36 cellular contexts compared by ENCODE assay signal in the genomic region with DNA sequence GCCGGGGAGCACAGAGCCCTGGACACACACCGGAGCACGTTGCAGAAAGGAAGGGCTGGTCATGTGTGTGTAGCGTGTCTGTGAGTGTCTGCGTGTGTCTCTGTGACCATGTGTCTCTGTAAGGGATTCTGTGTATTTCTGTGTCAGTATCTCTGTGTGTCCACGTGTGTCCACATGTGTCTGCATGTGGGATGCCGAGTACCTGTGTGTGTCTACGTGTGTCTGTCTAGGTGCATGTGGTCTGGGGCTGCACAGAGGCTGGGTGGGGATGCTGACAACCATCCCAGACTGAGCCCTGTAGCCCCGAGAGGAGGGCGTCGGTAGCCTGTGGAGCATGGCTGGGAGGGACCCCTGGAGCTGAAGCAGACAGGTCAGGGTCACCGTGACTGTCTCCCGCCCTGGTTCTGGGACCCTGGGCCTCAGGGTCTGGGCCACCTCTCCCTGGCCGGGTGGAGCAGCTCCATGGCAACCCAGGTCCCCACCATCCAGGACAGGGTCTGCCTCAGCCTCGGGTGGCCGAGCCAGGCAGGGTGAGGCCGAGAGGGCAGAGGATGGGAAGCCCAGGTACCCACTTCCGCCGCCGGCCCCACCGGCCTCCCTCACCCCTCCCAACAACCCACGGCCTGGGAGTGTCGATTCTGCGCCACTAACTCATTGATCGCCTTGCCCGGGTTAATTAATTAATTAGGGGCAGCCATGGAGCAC.
"Had no signal": no experiment of that assay in that cellular context is flagged by ENCODE, and none has a peak within 500 bp of the region (broad histone marks: within the 10 kb centered on the region; RNA-seq: fewer than 3 reads in every experiment).

No MANE protein-coding gene starts in this region.

- FAIRE-seq: bronchial epithelial cell, TTC549 had no signal

- H3K9me3 Mint-ChIP-seq: activated CD4-positive, alpha-beta memory T cell treated with anti-CD3 and anti-CD28 coated beads, Interleukin-2, amount 10 ng/mL, durations not matched to agents 7 days and 5 days; activated CD4-positive, alpha-beta T cell treated with anti-CD3 and anti-CD28 coated beads, Interleukin-2, amount 10 ng/mL, durations not matched to agents 24 days and 14 days; activated naive CD4-positive, alpha-beta T cell treated with anti-CD3 and anti-CD28 coated beads, Interleukin-2, amount 50 U/mL, for 24 hours; activated naive CD8-positive, alpha-beta T cell treated with anti-CD3 and anti-CD28 coated beads, Interleukin-2, amount 10 ng/mL, durations not matched to agents 7 days and 5 days; activated naive CD8-positive, alpha-beta T cell treated with anti-CD3 and anti-CD28 coated beads, Interleukin-2, amount 50 U/mL, for 24 hours; activated T-cell treated with anti-CD3 and anti-CD28 coated beads, Interleukin-2, amount 50 U/mL, for 24 hours; activated T-helper 2 cell treated with anti-CD3 and anti-CD28 coated beads, Interferon-gamma antibody, Interleukin-2, Interleukin-4, amounts not matched to agents 10 μg/mL and 5 μg/mL and 100 μg/mL, durations not matched to agents 14 hours and 24 hours and 36 hours; brain; central memory CD8-positive, alpha-beta T cell; T-helper 1 cell treated with Interleukin-12 subunit alpha and Interleukin-12 subunit beta and Interleukin-4 antibody, amounts not matched to agents 30 μg/mL and 1 μg/mL, for 36 hours; T-helper 2 cell treated with Interferon-gamma antibody and Interleukin-4, amounts not matched to agents 5 μg/mL and 100 μg/mL, for 36 hours had no signal

- H3K4me3 Mint-ChIP-seq: activated CD4-positive, alpha-beta memory T cell treated with anti-CD3 and anti-CD28 coated beads, Interleukin-2, amount 10 ng/mL, durations not matched to agents 7 days and 5 days; activated CD4-positive, alpha-beta T cell treated with anti-CD3 and anti-CD28 coated beads, Interleukin-2, amount 10 ng/mL, durations not matched to agents 24 days and 14 days; activated CD8-positive, alpha-beta memory T cell treated with anti-CD3 and anti-CD28 coated beads, Interleukin-2, amount 10 ng/mL, durations not matched to agents 7 days and 5 days; activated CD8-positive, alpha-beta T cell treated with anti-CD3 and anti-CD28 coated beads, Interleukin-2, amount 10 ng/mL, durations not matched to agents 7 days and 5 days; activated naive CD4-positive, alpha-beta T cell treated with anti-CD3 and anti-CD28 coated beads, Interleukin-2, amount 10 ng/mL, durations not matched to agents 7 days and 5 days; activated naive CD4-positive, alpha-beta T cell treated with anti-CD3 and anti-CD28 coated beads, Interleukin-2, amount 50 U/mL, for 24 hours; activated naive CD8-positive, alpha-beta T cell; activated naive CD8-positive, alpha-beta T cell treated with anti-CD3 and anti-CD28 coated beads, Interleukin-2, amount 10 ng/mL, durations not matched to agents 7 days and 5 days; activated naive CD8-positive, alpha-beta T cell treated with anti-CD3 and anti-CD28 coated beads, Interleukin-2, amount 50 U/mL, for 24 hours; activated T-cell treated with anti-CD3 and anti-CD28 coated beads, Interleukin-2, amount 50 U/mL, for 24 hours; brain; central memory CD8-positive, alpha-beta T cell; T-helper 1 cell treated with Interleukin-12 subunit alpha and Interleukin-12 subunit beta and Interleukin-4 antibody, amounts not matched to agents 30 μg/mL and 1 μg/mL, for 36 hours; T-helper 2 cell treated with Interferon-gamma antibody and Interleukin-4, amounts not matched to agents 5 μg/mL and 100 μg/mL, for 36 hours had no signal

- DNase-seq: activated CD4-positive, alpha-beta memory T cell treated with anti-CD3 and anti-CD28 coated beads, Interleukin-2, amount 10 ng/mL, durations not matched to agents 7 days and 5 days; activated CD4-positive, alpha-beta T cell treated with anti-CD3 and anti-CD28 coated beads for 4 hours; activated CD4-positive, alpha-beta T cell treated with anti-CD3 and anti-CD28 coated beads, Interleukin-2, amount 10 ng/mL, durations not matched to agents 24 days and 14 days; activated CD4-positive, alpha-beta T cell treated with anti-CD3 and anti-CD28 coated beads, Interleukin-2, amount 50 U/mL, for 48 hours; activated CD4-positive, CD25-positive, alpha-beta regulatory T cell; activated CD8-positive, alpha-beta memory T cell treated with anti-CD3 and anti-CD28 coated beads for 24 hours; activated CD8-positive, alpha-beta memory T cell treated with anti-CD3 and anti-CD28 coated beads, Interleukin-2, amount 10 ng/mL, durations not matched to agents 7 days and 5 days; activated CD8-positive, alpha-beta memory T cell treated with anti-CD3 and anti-CD28 coated beads, Interleukin-2, amount 50 U/mL, for 48 hours; activated CD8-positive, alpha-beta T cell treated with anti-CD3 and anti-CD28 coated beads, Interleukin-2, amount 10 ng/mL, durations not matched to agents 7 days and 5 days; activated effector memory CD4-positive, alpha-beta T cell treated with Interleukin-2 at 50 U/mL for 16 hours; activated gamma-delta T cell; activated naive CD4-positive, alpha-beta T cell treated with anti-CD3 and anti-CD28 coated beads, Interleukin-2, amount 10 ng/mL, durations not matched to agents 7 days and 5 days; activated naive CD4-positive, alpha-beta T cell treated with Interleukin-2 at 50 U/mL for 16 hours; activated naive CD8-positive, alpha-beta T cell treated with anti-CD3 and anti-CD28 coated beads, Interleukin-2, amount 10 ng/mL, durations not matched to agents 7 days and 5 days; activated naive CD8-positive, alpha-beta T cell treated with anti-CD3 and anti-CD28 coated beads, Interleukin-2, amount 50 U/mL, for 24 hours; activated T-cell treated with anti-CD3 and anti-CD28 coated beads, Interleukin-2, amount 50 U/mL, for 24 hours; activated T-cell treated with anti-CD3 and anti-CD28 coated beads, Interleukin-2, amount 50 U/mL, for 48 hours; amygdala; anterior cingulate cortex; caudate nucleus; cerebellar nuclear complex; T-helper 2 cell; T-helper 9 cell had no signal

- H3K9me3 ChIP-seq: ascending aorta had no signal

- H3K4me3 ChIP-seq: ascending aorta, cardiac muscle cell had no signal

- H3K27ac ChIP-seq: ascending aorta, cardiac muscle cell, VCaP had no signal

- H3K27ac Mint-ChIP-seq: activated CD4-positive, alpha-beta memory T cell treated with anti-CD3 and anti-CD28 coated beads, Interleukin-2, amount 10 ng/mL, durations not matched to agents 7 days and 5 days; activated CD4-positive, alpha-beta T cell treated with anti-CD3 and anti-CD28 coated beads, Interleukin-2, amount 10 ng/mL, durations not matched to agents 24 days and 14 days; activated CD8-positive, alpha-beta memory T cell treated with anti-CD3 and anti-CD28 coated beads, Interleukin-2, amount 10 ng/mL, durations not matched to agents 7 days and 5 days; activated CD8-positive, alpha-beta T cell treated with anti-CD3 and anti-CD28 coated beads, Interleukin-2, amount 10 ng/mL, durations not matched to agents 7 days and 5 days; activated naive CD4-positive, alpha-beta T cell treated with anti-CD3 and anti-CD28 coated beads, Interleukin-2, amount 10 ng/mL, durations not matched to agents 7 days and 5 days; activated naive CD4-positive, alpha-beta T cell treated with anti-CD3 and anti-CD28 coated beads, Interleukin-2, amount 50 U/mL, for 24 hours; activated naive CD8-positive, alpha-beta T cell; activated naive CD8-positive, alpha-beta T cell treated with anti-CD3 and anti-CD28 coated beads, Interleukin-2, amount 10 ng/mL, durations not matched to agents 7 days and 5 days; activated naive CD8-positive, alpha-beta T cell treated with anti-CD3 and anti-CD28 coated beads, Interleukin-2, amount 50 U/mL, for 24 hours; activated T-cell treated with anti-CD3 and anti-CD28 coated beads, Interleukin-2, amount 50 U/mL, for 24 hours; activated T-helper 2 cell treated with anti-CD3 and anti-CD28 coated beads, Interferon-gamma antibody, Interleukin-2, Interleukin-4, amounts not matched to agents 10 μg/mL and 5 μg/mL and 100 μg/mL, durations not matched to agents 14 hours and 24 hours and 36 hours; T-helper 1 cell treated with Interleukin-12 subunit alpha and Interleukin-12 subunit beta and Interleukin-4 antibody, amounts not matched to agents 30 μg/mL and 1 μg/mL, for 36 hours; T-helper 2 cell treated with Interferon-gamma antibody and Interleukin-4, amounts not matched to agents 5 μg/mL and 100 μg/mL, for 36 hours had no signal

- H3K36me3 ChIP-seq: ascending aorta, cardiac muscle cell had no signal

- H3K4me1 Mint-ChIP-seq: activated CD8-positive, alpha-beta memory T cell treated with anti-CD3 and anti-CD28 coated beads, Interleukin-2, amount 10 ng/mL, durations not matched to agents 7 days and 5 days; activated naive CD8-positive, alpha-beta T cell treated with anti-CD3 and anti-CD28 coated beads, Interleukin-2, amount 10 ng/mL, durations not matched to agents 7 days and 5 days; activated naive CD8-positive, alpha-beta T cell treated with anti-CD3 and anti-CD28 coated beads, Interleukin-2, amount 50 U/mL, for 24 hours had no signal

- H3K27me3 ChIP-seq: ascending aorta had no signal

- H3K27me3 Mint-ChIP-seq: activated CD8-positive, alpha-beta memory T cell treated with anti-CD3 and anti-CD28 coated beads, Interleukin-2, amount 10 ng/mL, durations not matched to agents 7 days and 5 days had no signal

- ATAC-seq: activated CD4-positive, CD25-positive, alpha-beta regulatory T cell treated with anti-CD3 and anti-CD28 coated beads, Interleukin-2, amount 50 U/mL, for 24 hours; activated CD8-positive, alpha-beta memory T cell treated with anti-CD3 and anti-CD28 coated beads, Interleukin-2, amount 10 ng/mL, durations not matched to agents 7 days and 5 days; activated CD8-positive, alpha-beta T cell treated with anti-CD3 and anti-CD28 coated beads, Interleukin-2, amount 10 ng/mL, durations not matched to agents 7 days and 5 days; activated naive CD8-positive, alpha-beta T cell treated with anti-CD3 and anti-CD28 coated beads, Interleukin-2, amount 50 U/mL, for 24 hours had no signal

- H3K4me1 ChIP-seq: ascending aorta had no signal

- H3K36me3 Mint-ChIP-seq: activated CD8-positive, alpha-beta memory T cell treated with anti-CD3 and anti-CD28 coated beads, Interleukin-2, amount 10 ng/mL, durations not matched to agents 7 days and 5 days; activated naive CD4-positive, alpha-beta T cell treated with anti-CD3 and anti-CD28 coated beads, Interleukin-2, amount 10 ng/mL, durations not matched to agents 7 days and 5 days; activated naive CD4-positive, alpha-beta T cell treated with anti-CD3 and anti-CD28 coated beads, Interleukin-2, amount 50 U/mL, for 24 hours; activated naive CD8-positive, alpha-beta T cell; activated naive CD8-positive, alpha-beta T cell treated with anti-CD3 and anti-CD28 coated beads, Interleukin-2, amount 10 ng/mL, durations not matched to agents 7 days and 5 days; brain had no signal
